Comparison of ENCODE assay signal across 25 cellular contexts in genomic region chr5:157475432-157475831, GRCh38. TPM values are rescaled to one million over a fixed set of nuclear protein-coding genes. Genes with fewer than 3 reads are reported as not detected.
DNase-seq lines count a peak whose midpoint lies in the region; ATAC-seq and TF ChIP-seq lines count a peak whose summit lies in the region.
"Had no signal": no experiment of that assay in that cellular context is flagged by ENCODE, and none has a peak within 500 bp of the region (broad histone marks: within the 10 kb centered on the region; RNA-seq: fewer than 3 reads in every experiment).

No MANE protein-coding gene starts in this region.

- H3K4me3 ChIP-seq in CD8-positive, alpha-beta T cell (ENCODE audit: low read depth, low read length) = no peak overlapping the region
- H3K4me3 ChIP-seq in muscle layer of colon (ENCODE audit: low read depth in 1 of 2, low read length in 2 of 2) (no peak overlapping the region), gastroesophageal sphincter (no peak overlapping the region)
- H3K4me3 ChIP-seq: adrenal gland, BLaER1, cardiac muscle cell, vagina had no signal

- H3K4me3 Mint-ChIP-seq in CD8-positive, alpha-beta T cell = no peak overlapping the region
- H3K4me3 Mint-ChIP-seq in activated B cell treated with CpG ODN at 0.5 μM for 24 hours (no peak overlapping the region), endothelial cell (ENCODE audit: unreplicated experiment) (no peak overlapping the region)
- H3K4me3 Mint-ChIP-seq: activated CD8-positive, alpha-beta memory T cell treated with anti-CD3 and anti-CD28 coated beads, Interleukin-2, amount 10 ng/mL, durations not matched to agents 7 days and 5 days had no signal

- no peaks in the 10 kb centered on the region for H3K36me3 ChIP-seq in CD8-positive, alpha-beta T cell (ENCODE audit: insufficient read depth, low read length)
- H3K36me3 ChIP-seq in muscle layer of colon (ENCODE audit: insufficient read depth, low read length) (peaks cover 34% of the 10 kb centered on the region), gastroesophageal sphincter (peaks cover 0 to 46% of the 10 kb centered on the region in 2 donors)
- H3K36me3 ChIP-seq: adrenal gland, BLaER1, cardiac muscle cell had no signal

- TF ChIP-seq POLR2A in gastroesophageal sphincter (IDR thresholded peaks at IDR 0.05) = no peak

- no peaks in the 10 kb centered on the region for H3K27me3 ChIP-seq in CD8-positive, alpha-beta T cell (ENCODE audit: insufficient read depth, low read length)
- no peaks in the 10 kb centered on the region for H3K27me3 ChIP-seq in muscle layer of colon (ENCODE audit: control insufficient read depth in 1 of 2, insufficient read depth in 2 of 2, low read length in 2 of 2)
- H3K27me3 ChIP-seq in gastroesophageal sphincter = no peaks in the 10 kb centered on the region
- H3K27me3 ChIP-seq: adrenal gland, BLaER1, cardiac muscle cell, foreskin keratinocyte, vagina had no signal

- no peaks in the 10 kb centered on the region for H3K4me1 Mint-ChIP-seq in CD8-positive, alpha-beta T cell (ENCODE audit: low read depth)
- H3K4me1 Mint-ChIP-seq in activated B cell treated with CpG ODN at 0.5 μM for 24 hours (peaks cover 73% of the 10 kb centered on the region), endothelial cell (ENCODE audit: unreplicated experiment) (peaks cover 32% of the 10 kb centered on the region)

- no peak for ATAC-seq in CD8-positive, alpha-beta T cell
- no peak for ATAC-seq in activated B cell treated with CpG ODN at 0.5 μM for 24 hours (ENCODE audit: low read depth)
- ATAC-seq in gastroesophageal sphincter = no peak
- ATAC-seq: activated CD8-positive, alpha-beta memory T cell treated with anti-CD3 and anti-CD28 coated beads, Interleukin-2, amount 10 ng/mL, durations not matched to agents 7 days and 5 days; foreskin keratinocyte had no signal

- no peak for TF ChIP-seq CTCF in CD8-positive, alpha-beta T cell (IDR thresholded peaks at IDR 0.05)
- TF ChIP-seq CTCF in activated B cell treated with CpG ODN at 0.5 μM for 24 hours (IDR thresholded peaks at IDR 0.05) = no peak
- TF ChIP-seq CTCF in gastroesophageal sphincter (IDR thresholded peaks at IDR 0.05) = no peak
- TF ChIP-seq CTCF in endothelial cell (IDR thresholded peaks at IDR 0.05; ENCODE audit: unreplicated experiment) = no peak

- H3K4me1 ChIP-seq in CD8-positive, alpha-beta T cell (ENCODE audit: insufficient read depth, low read length) = no peaks in the 10 kb centered on the region
- H3K4me1 ChIP-seq in muscle layer of colon (ENCODE audit: insufficient read depth, low read length) (peaks cover 74% of the 10 kb centered on the region), gastroesophageal sphincter (peaks cover 0 to 63% (median 5%) of the 10 kb centered on the region in 3 donors)
- H3K4me1 ChIP-seq: adrenal gland, foreskin keratinocyte, vagina had no signal

- POLR2A ChIA-PET in CD8-positive, alpha-beta T cell (lab: Charles Lee) = no interaction called here
- POLR2A ChIA-PET in activated B cell treated with CpG ODN at 0.5 μM for 24 hours (lab: Charles Lee) = interaction anchor here (0.7 to 1.0 kb wide), 3 partner anchors 21 to 451 kb away, joined by 3 to 5 read pairs (median 3); no protein-coding TSS in a partner anchor

- CTCF ChIA-PET in CD8-positive, alpha-beta T cell (lab: Charles Lee) = interaction anchor here (0.6 to 1.3 kb wide), 3 partner anchors 122 to 149 kb away, joined by 3 to 4 read pairs (median 3); no protein-coding TSS in a partner anchor
- CTCF ChIA-PET in activated B cell treated with CpG ODN at 0.5 μM for 24 hours (lab: Charles Lee) = interaction anchor here (5.0 kb wide), 1 partner anchor 43 kb away, joined by 37 read pairs; no protein-coding TSS in a partner anchor

- intact Hi-C loops in CD8-positive, alpha-beta T cell (cut with DNase I, micrococcal nuclease) = loop anchor here in 1 of 2 experiments (5.0 kb wide), 1 partner anchor 148 kb away; no protein-coding TSS in a partner anchor
- intact Hi-C loops in activated B cell treated with CpG ODN at 0.5 μM for 24 hours (cut with micrococcal nuclease) = loop anchor here (5.0 to 10.0 kb wide), 3 partner anchors 91 to 331 kb away; partner anchors contain the start of gene MED7

- no peaks in the 10 kb centered on the region for H3K9me3 Mint-ChIP-seq in CD8-positive, alpha-beta T cell
- H3K9me3 Mint-ChIP-seq in activated B cell treated with CpG ODN at 0.5 μM for 24 hours (no peaks in the 10 kb centered on the region), endothelial cell (ENCODE audit: unreplicated experiment) (no peaks in the 10 kb centered on the region)

- TF ChIP-seq EP300 in gastroesophageal sphincter (IDR thresholded peaks at IDR 0.05) = no peak

- H3K36me3 Mint-ChIP-seq in CD8-positive, alpha-beta T cell = no peaks in the 10 kb centered on the region
- H3K36me3 Mint-ChIP-seq in activated B cell treated with CpG ODN at 0.5 μM for 24 hours (ENCODE audit: low read depth) = peaks cover 94% of the 10 kb centered on the region
- H3K36me3 Mint-ChIP-seq in endothelial cell (ENCODE audit: low read depth, unreplicated experiment) = peaks cover 63% of the 10 kb centered on the region

- WGBS in gastroesophageal sphincter (ENCODE audit: low coverage in 1 of 2), 2 donors = 94% methylated on average over 3 of the region's 3 CpGs; no CpG with 5 or more reads in 1 of the 2 donors

- no peaks in the 10 kb centered on the region for H3K9me3 ChIP-seq in CD8-positive, alpha-beta T cell (ENCODE audit: low read length)
- H3K9me3 ChIP-seq in muscle layer of colon (ENCODE audit: low read length) (no peaks in the 10 kb centered on the region), gastroesophageal sphincter (no peaks in the 10 kb centered on the region)
- H3K9me3 ChIP-seq: adrenal gland, BLaER1, vagina had no signal

- H3K27me3 Mint-ChIP-seq in CD8-positive, alpha-beta T cell (ENCODE audit: low read depth) = no peaks in the 10 kb centered on the region
- H3K27me3 Mint-ChIP-seq in activated B cell treated with CpG ODN at 0.5 μM for 24 hours = no peaks in the 10 kb centered on the region
- H3K27me3 Mint-ChIP-seq in endothelial cell (ENCODE audit: unreplicated experiment) = peaks cover 4% of the 10 kb centered on the region
- H3K27me3 Mint-ChIP-seq: activated CD8-positive, alpha-beta memory T cell treated with anti-CD3 and anti-CD28 coated beads, Interleukin-2, amount 10 ng/mL, durations not matched to agents 7 days and 5 days had no signal

- H3K27ac Mint-ChIP-seq in CD8-positive, alpha-beta T cell = peak overlapping the region; percentile 56
- H3K27ac Mint-ChIP-seq in activated B cell treated with CpG ODN at 0.5 μM for 24 hours = peak overlapping the region; percentile 76
- no peak overlapping the region for H3K27ac Mint-ChIP-seq in endothelial cell (ENCODE audit: unreplicated experiment)
- H3K27ac Mint-ChIP-seq: activated CD8-positive, alpha-beta memory T cell treated with anti-CD3 and anti-CD28 coated beads, Interleukin-2, amount 10 ng/mL, durations not matched to agents 7 days and 5 days had no signal

- H3K27ac ChIP-seq in CD8-positive, alpha-beta T cell (ENCODE audit: low read depth, low read length) = no peak overlapping the region
- H3K27ac ChIP-seq in muscle layer of colon (ENCODE audit: low read depth, low read length) (peak overlapping the region; percentile 31), gastroesophageal sphincter (peak overlapping the region in 1 of 4 donors; percentile 38)
- H3K27ac ChIP-seq: adrenal gland, BLaER1, cardiac muscle cell, foreskin keratinocyte, vagina had no signal

- H3K9ac ChIP-seq in muscle layer of colon (ENCODE audit: low read length) = no peak overlapping the region
- H3K9ac ChIP-seq: BLaER1 had no signal

- DNase-seq in NCI-H1417 (lab: John Stamatoyannopoulos, UW) (peak in 2 of 3 experiments; percentile 3 to 82), NCI-H1417 treated with DMSO at 0.1 percent for 48 hours (lab: John Stamatoyannopoulos, UW) (no peak), activated B cell treated with CpG ODN at 0.5 μM for 24 hours (no peak), endothelial cell (ENCODE audit: low spot score) (no peak), amniotic stem cell (lab: John Stamatoyannopoulos, UW) (no peak)
- DNase-seq in CD8-positive, alpha-beta T cell = no peak
- DNase-seq: activated CD4-positive, CD25-positive, alpha-beta regulatory T cell treated with anti-CD3 and anti-CD28 coated beads, Interleukin-2, amount 50 U/mL, for 72 hours; activated CD8-positive, alpha-beta memory T cell treated with anti-CD3 and anti-CD28 coated beads, Interleukin-2, amount 10 ng/mL, durations not matched to agents 7 days and 5 days; activated gamma-delta T cell; adrenal gland; Calu3; foreskin keratinocyte; hippocampal formation; KBM-7; NCI-H2029; NCI-H446 treated with DMSO at 0.1 percent for 48 hours; occipital lobe; stimulated activated CD4-positive, alpha-beta T cell treated with anti-CD3 and anti-CD28 coated beads, Interleukin-12 subunit alpha, Interleukin-12 subunit beta, amount 100 ng/mL, for 4 hours had no signal

RNA-seq across cellular contexts. Expression of gene NIPAL4, which starts 15.4 kb away (rescaled TPM):
- under 1 TPM; 0.25 to 0.41 TPM for total RNA-seq in CD8-positive, alpha-beta T cell
- total RNA-seq in activated B cell treated with CpG ODN at 0.5 μM for 24 hours (2.7 and 2.8 TPM in 2 replicates), gastroesophageal sphincter (1 to 10 TPM; 1.2 to 4.8 (median 2.7) TPM), endothelial cell (ENCODE audit: unreplicated experiment) (not detected)
- total RNA-seq: occipital lobe, SK-MEL-5, temporal lobe had no signal

Comparison
In these comparisons a context has a peak if more than half of its experiments do, and no peak if none do; other contexts are left out.
1. DNase-seq: peak in NCI-H1417 (2 of 3); none in NCI-H1417 treated with DMSO at 0.1 percent for 48 hours (single experiment), CD8-positive, alpha-beta T cell (0 of 7), activated B cell treated with CpG ODN at 0.5 μM for 24 hours (single experiment), endothelial cell (single experiment) and amniotic stem cell (single experiment).